Comparison of ENCODE assay signal across 2 cellular contexts in genomic region chr1:9685833-9686232, GRCh38.
TF ChIP-seq lines count a peak whose summit lies in the region.

No MANE protein-coding gene starts in this region.

TF ChIP-seq in WTC11, 78 proteins besides CTCF, POLR2A, EP300 and RAD21:
- TF ChIP-seq NR1H2 (CRISPR knock-in tag; IDR thresholded peaks at IDR 0.05) (no peak), SMAD3 (CRISPR knock-in tag; IDR thresholded peaks at IDR 0.05; ENCODE audit: borderline replicate concordance) (no peak), TEAD1 (CRISPR knock-in tag; IDR thresholded peaks at IDR 0.05) (no peak), MYBL2 (CRISPR knock-in tag; IDR thresholded peaks at IDR 0.05) (no peak), JAZF1 (CRISPR knock-in tag; IDR thresholded peaks at IDR 0.05) (no peak), GRHL2 (CRISPR knock-in tag; IDR thresholded peaks at IDR 0.05; ENCODE audit: insufficient replicate concordance, severe bottlenecking) (no peak), ZNF281 (CRISPR knock-in tag; IDR thresholded peaks at IDR 0.05) (no peak), AFF4 (CRISPR knock-in tag; IDR thresholded peaks at IDR 0.05; ENCODE audit: borderline replicate concordance) (no peak), ARID4B (CRISPR knock-in tag; IDR thresholded peaks at IDR 0.05; ENCODE audit: borderline replicate concordance) (no peak), GTF2I (CRISPR knock-in tag; conservative IDR thresholded peaks at IDR 0.05) (no peak), TEAD4 (CRISPR knock-in tag; IDR thresholded peaks at IDR 0.05) (no peak)
TF ChIP-seq in WTC11: peak in this region for 0.

TF ChIP-seq in H1, 55 proteins besides CTCF, POLR2A, EP300 and RAD21:
- TF ChIP-seq POLR2AphosphoS5 (IDR thresholded peaks at IDR 0.05; ENCODE audit: low read depth, low read length) (no peak), ASH2L (IDR thresholded peaks at IDR 0.05; ENCODE audit: low read length) (no peak), CHD7 (IDR thresholded peaks at IDR 0.05; ENCODE audit: insufficient replicate concordance, low read length) (no peak), JUND (IDR thresholded peaks at IDR 0.05; ENCODE audit: low read length) (no peak), CHD1 (IDR thresholded peaks at IDR 0.05; ENCODE audit: low read depth, low read length) (no peak), SAP30 (IDR thresholded peaks at IDR 0.05; ENCODE audit: insufficient read depth, insufficient replicate concordance, low read length) (no peak), KDM5A (IDR thresholded peaks at IDR 0.05; ENCODE audit: low read length) (no peak), ZNF274 (IDR thresholded peaks at IDR 0.05; ENCODE audit: borderline replicate concordance, extremely low read depth, low read length) (no peak), MAFK (IDR thresholded peaks at IDR 0.05; ENCODE audit: low read depth, low read length) (no peak), KDM1A (IDR thresholded peaks at IDR 0.05; ENCODE audit: borderline replicate concordance, low read length) (no peak), HDAC2 (IDR thresholded peaks at IDR 0.05; ENCODE audit: borderline replicate concordance in 1 of 2, low read depth in 2 of 2, low read length in 2 of 2) (no peak), YY1 (IDR thresholded peaks at IDR 0.05; ENCODE audit: low read depth, low read length) (no peak), SP4 (IDR thresholded peaks at IDR 0.05; ENCODE audit: low read length) (no peak), BRCA1 (IDR thresholded peaks at IDR 0.05; ENCODE audit: low read depth, low read length) (no peak), SUZ12 (IDR thresholded peaks at IDR 0.05; ENCODE audit: low read length) (no peak)
